10 cellular contexts compared by ENCODE assay signal in the genomic region with DNA sequence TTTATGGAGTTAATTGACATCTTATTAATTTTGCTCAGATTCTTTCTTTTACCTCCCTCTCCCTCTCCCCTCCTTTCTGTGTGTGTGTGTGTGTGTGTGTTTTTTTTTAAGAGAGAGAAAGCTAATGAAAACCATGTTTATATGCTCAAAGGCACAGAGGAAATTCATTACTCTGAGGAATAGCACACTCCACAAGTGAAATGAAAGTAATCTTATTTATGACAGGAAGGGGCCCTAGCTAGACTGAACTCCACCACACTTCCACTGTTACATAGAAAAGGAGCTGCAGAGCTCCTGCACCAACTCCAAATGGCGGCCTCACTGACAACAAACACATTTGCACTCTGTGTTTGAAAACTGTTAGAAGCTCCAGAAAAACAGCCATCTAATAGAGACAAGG.
A peak's percentile ranks its signal among the peaks of the same experiment; 100 is the strongest.
DNase-seq lines count a peak whose midpoint lies in the region; ATAC-seq, FAIRE-seq and TF ChIP-seq lines count a peak whose summit lies in the region.
"Had no signal": no experiment of that assay in that cellular context is flagged by ENCODE, and none has a peak within 500 bp of the region (broad histone marks: within the 10 kb centered on the region; RNA-seq: fewer than 3 reads in every experiment).

No MANE protein-coding gene starts in this region.

- H3K4me1 ChIP-seq in adrenal gland (replicated peaks in 1 of 2) (peaks cover 47 to 73% of the 10 kb centered on the region in 2 donors), smooth muscle cell (ENCODE audit: low read depth) (peaks cover 9% of the 10 kb centered on the region)

- H3K27me3 Mint-ChIP-seq in activated T-cell treated with anti-CD3 and anti-CD28 coated beads, Interleukin-2, amount 50 U/mL, for 24 hours, result no peaks in the 10 kb centered on the region

- no peak overlapping the region for H3K4me3 Mint-ChIP-seq in activated T-cell treated with anti-CD3 and anti-CD28 coated beads, Interleukin-2, amount 50 U/mL, for 24 hours

- H3K27ac ChIP-seq in adrenal gland, result peak overlapping the region in 4 of 5 donors; percentile 31 to 55 (median 42)
- H3K27ac ChIP-seq in smooth muscle cell (ENCODE audit: low read depth), result peak overlapping the region; percentile 44

- H3K9ac ChIP-seq in smooth muscle cell (ENCODE audit: low read depth), result no peak overlapping the region

- DNase-seq in activated T-cell treated with anti-CD3 and anti-CD28 coated beads, Interleukin-2, amount 50 U/mL, for 24 hours, result no peak
- DNase-seq in activated T-cell treated with anti-CD3 and anti-CD28 coated beads for 4 hours (no peak), adrenal gland (no peak), smooth muscle cell (lab: John Stamatoyannopoulos, UW; ENCODE audit: unreplicated experiment) (no peak), frontal cortex (ENCODE audit: low spot score in 2 of 2) (no peak), GM13976 (ENCODE audit: low spot score) (no peak)
- DNase-seq: left cardiac atrium, SW 1271 had no signal

- H3K4me2 ChIP-seq in smooth muscle cell, result peak overlapping the region; percentile 47

- peak overlapping the region; percentile 50 for H2AFZ ChIP-seq in smooth muscle cell (ENCODE audit: low read depth)

- TF ChIP-seq CTCF in adrenal gland (IDR thresholded peaks at IDR 0.05), result no peak
- no peak for TF ChIP-seq CTCF in smooth muscle cell (IDR thresholded peaks at IDR 0.05; ENCODE audit: borderline replicate concordance, insufficient read depth, poor library complexity, severe bottlenecking)
- TF ChIP-seq CTCF in GM13976 (IDR thresholded peaks at IDR 0.05; ENCODE audit: borderline replicate concordance, control extremely low read depth, extremely low read depth, insufficient read depth, missing control alignments), result no peak

- H3K4me3 ChIP-seq in adrenal gland (no peak overlapping the region), smooth muscle cell (no peak overlapping the region)

- H3K4me1 Mint-ChIP-seq in activated T-cell treated with anti-CD3 and anti-CD28 coated beads, Interleukin-2, amount 50 U/mL, for 24 hours (ENCODE audit: low read depth), result peaks cover 34% of the 10 kb centered on the region

- H3K36me3 ChIP-seq in adrenal gland (replicated peaks in 1 of 2) (no peaks in the 10 kb centered on the region), smooth muscle cell (ENCODE audit: low read depth) (no peaks in the 10 kb centered on the region)

- peak overlapping the region; percentile 81 for H3K27ac Mint-ChIP-seq in activated T-cell treated with anti-CD3 and anti-CD28 coated beads, Interleukin-2, amount 50 U/mL, for 24 hours

- H3K27me3 ChIP-seq in adrenal gland, result no peaks in the 10 kb centered on the region
- H3K27me3 ChIP-seq in smooth muscle cell (ENCODE audit: low read depth), result no peaks in the 10 kb centered on the region

- FAIRE-seq in frontal cortex (lab: Jason Lieb, UNC), result no peak

- intact Hi-C loops in adrenal gland (cut with DNase I), result loop anchor here (10.0 kb wide), 3 partner anchors 182 to 1222 kb away; no protein-coding TSS in a partner anchor

- peaks cover 19% of the 10 kb centered on the region for H3K36me3 Mint-ChIP-seq in activated T-cell treated with anti-CD3 and anti-CD28 coated beads, Interleukin-2, amount 50 U/mL, for 24 hours (ENCODE audit: low read depth)

- H4K20me1 ChIP-seq in smooth muscle cell (ENCODE audit: low read depth), result no peaks in the 10 kb centered on the region

- ATAC-seq in HG03097 (IDR thresholded peaks at IDR 0.05; ENCODE audit: low FRiP score, unreplicated experiment), result peak; percentile 82
- no peak for ATAC-seq in GM19467 (IDR thresholded peaks at IDR 0.05; ENCODE audit: unreplicated experiment)

- H3K79me2 ChIP-seq in smooth muscle cell (ENCODE audit: low read depth), result no peaks in the 10 kb centered on the region

- in situ Hi-C loops in GM13976 (cut with MboI; ENCODE audit: low sequenced_read_pairs, unreplicated experiment), result loop anchor here (25.0 kb wide), 1 partner anchor 1200 kb away; no protein-coding TSS in a partner anchor

- H3K9me3 Mint-ChIP-seq in activated T-cell treated with anti-CD3 and anti-CD28 coated beads, Interleukin-2, amount 50 U/mL, for 24 hours, result no peaks in the 10 kb centered on the region

- TF ChIP-seq POLR2A in adrenal gland (IDR thresholded peaks at IDR 0.05), result no peak

- H3K9me3 ChIP-seq in adrenal gland (replicated peaks in 1 of 3), result no peaks in the 10 kb centered on the region
- no peaks in the 10 kb centered on the region for H3K9me3 ChIP-seq in smooth muscle cell (replicated peaks; ENCODE audit: low read depth)

- no peaks in the 10 kb centered on the region for H3F3A ChIP-seq in smooth muscle cell (ENCODE audit: low read depth)

- 47 to 63% (median 58%) methylated on average over 1 of the region's 1 CpG for WGBS in adrenal gland, 4 donors
- WGBS in smooth muscle cell (ENCODE audit: low lambda C conversion rate), result 39% methylated on average over 1 of the region's 1 CpG
